Comparison of ENCODE assay signal across 16 cellular contexts in genomic region chrY:7008578-7009355, GRCh38.
DNase-seq lines count a peak whose midpoint lies in the region; ATAC-seq, FAIRE-seq and TF ChIP-seq lines count a peak whose summit lies in the region.
"Had no signal": no experiment of that assay in that cellular context is flagged by ENCODE, and none has a peak within 500 bp of the region (broad histone marks: within the 10 kb centered on the region; RNA-seq: fewer than 3 reads in every experiment).

No MANE protein-coding gene starts in this region.

- CTCF ChIA-PET in HepG2 (lab: Yijun Ruan, JAX; ENCODE audit: low intra/inter-chr PET ratio, low total read pairs) = no interaction called here

- H3K9me3 ChIP-seq in HepG2 (ENCODE audit: low read length) = no peaks in the 10 kb centered on the region
- no peaks in the 10 kb centered on the region for H3K9me3 ChIP-seq in suprapubic skin
- H3K9me3 ChIP-seq: BLaER1 treated with 17β-estradiol and CSF1 and Interleukin-3, amounts not matched to agents 10 nM and 100 nM had no signal

- H3K79me2 ChIP-seq in HepG2 (ENCODE audit: insufficient read depth, low read length) = no peaks in the 10 kb centered on the region

- 16% methylated on average over 6 of the region's 6 CpGs for WGBS in HepG2 (ENCODE audit: low lambda C conversion rate)
- WGBS in suprapubic skin = no CpG with 5 or more reads among the region's 6 CpGs

- H3K36me3 ChIP-seq in HepG2 (replicated peaks in 1 of 2; ENCODE audit: control insufficient read depth in 1 of 2, insufficient read depth in 2 of 2, low read length in 2 of 2) (no peaks in the 10 kb centered on the region), suprapubic skin (no peaks in the 10 kb centered on the region)
- H3K36me3 ChIP-seq: BLaER1 treated with 17β-estradiol and CSF1 and Interleukin-3, amounts not matched to agents 10 nM and 100 nM had no signal

- no peak for TF ChIP-seq CTCF in epithelial cell of esophagus (IDR thresholded peaks at IDR 0.05; ENCODE audit: insufficient read depth, low read depth, low read length, missing control alignments)
- TF ChIP-seq CTCF in HepG2 (CRISPR knock-in tag; IDR thresholded peaks at IDR 0.05) = no peak
- TF ChIP-seq CTCF in suprapubic skin (IDR thresholded peaks at IDR 0.05) = no peak
- no peak for TF ChIP-seq CTCF in GM13977 (IDR thresholded peaks at IDR 0.05; ENCODE audit: extremely low read depth, insufficient read depth, missing control alignments)

- POLR2A ChIA-PET in HepG2 (lab: Yijun Ruan, JAX) = no interaction called here

- H2AFZ ChIP-seq in HepG2 (ENCODE audit: low read length) = no peak overlapping the region

- intact Hi-C loops in HepG2 (cut with micrococcal nuclease; ENCODE audit: unreplicated experiment) = loop anchor here (5.0 kb wide), 1 partner anchor 34 kb away; no protein-coding TSS in a partner anchor

- BruUV-seq in HepG2 (replicated peaks; lab: Mats Ljungman, UMichigan) = no TSS peak

- no peak overlapping the region; the same call in 1 of the 2 replicates for H3K4me2 ChIP-seq in HepG2 (ENCODE audit: low read depth, low read length)
- H3K4me2 ChIP-seq: BLaER1 treated with 17β-estradiol and CSF1 and Interleukin-3, amounts not matched to agents 10 nM and 100 nM had no signal

- FAIRE-seq in HepG2 (lab: Jason Lieb, UNC) = no peak
- FAIRE-seq: GM12892 had no signal

- peaks cover 27% of the 10 kb centered on the region for H3K4me1 ChIP-seq in HepG2 (ENCODE audit: insufficient read depth, low read length)
- H3K4me1 ChIP-seq in suprapubic skin = no peaks in the 10 kb centered on the region
- H3K4me1 ChIP-seq: BLaER1 treated with 17β-estradiol and CSF1 and Interleukin-3, amounts not matched to agents 10 nM and 100 nM had no signal

- TF ChIP-seq EP300 in HepG2 (IDR thresholded peaks at IDR 0.05; ENCODE audit: low read depth in 2 of 2, low read length in 2 of 2) = no peak
- TF ChIP-seq EP300 in HepG2 (CRISPR knock-in tag; IDR thresholded peaks at IDR 0.05; ENCODE audit: borderline replicate concordance) = no peak
- TF ChIP-seq EP300 in suprapubic skin (IDR thresholded peaks at IDR 0.05) = no peak

- H3K27me3 ChIP-seq in HepG2 (ENCODE audit: control insufficient read depth in 1 of 2, insufficient read depth in 2 of 2, low read length in 2 of 2) (no peaks in the 10 kb centered on the region), suprapubic skin (no peaks in the 10 kb centered on the region)
- H3K27me3 ChIP-seq: BLaER1 treated with 17β-estradiol and CSF1 and Interleukin-3, amounts not matched to agents 10 nM and 100 nM had no signal

- ATAC-seq in HepG2 = peak; percentile 71
- no peak for ATAC-seq in HG02571 (IDR thresholded peaks at IDR 0.05; ENCODE audit: unreplicated experiment)
- ATAC-seq: CD8-positive, alpha-beta T cell had no signal

- no peaks in the 10 kb centered on the region for H4K20me1 ChIP-seq in HepG2 (ENCODE audit: insufficient read depth, low read length)
- H4K20me1 ChIP-seq: BLaER1 treated with 17β-estradiol and CSF1 and Interleukin-3, amounts not matched to agents 10 nM and 100 nM had no signal

- in situ Hi-C loops in HepG2 (cut with HindIII; ENCODE audit: extremely low pct_ligation_motif_present, low pct_unique_long_range_greater_than_20kb) (no loop called here), KBM-7 (cut with MboI; ENCODE audit: low pct_unique_long_range_greater_than_20kb, low sequenced_read_pairs) (no loop called here), GM13977 (cut with MboI; ENCODE audit: low pct_unique_long_range_greater_than_20kb, low sequenced_read_pairs, unreplicated experiment) (no loop called here)

- H3K27ac ChIP-seq in HepG2 (ENCODE audit: extremely low read length, insufficient read depth, low read length) (no peak overlapping the region), suprapubic skin (peak overlapping the region; percentile 29)
- H3K27ac ChIP-seq: BLaER1 treated with 17β-estradiol and CSF1 and Interleukin-3, amounts not matched to agents 10 nM and 100 nM had no signal

- H3K9ac ChIP-seq in HepG2 (ENCODE audit: insufficient read depth, low read depth, low read length) = no peak overlapping the region
- H3K9ac ChIP-seq: BLaER1 treated with 17β-estradiol and CSF1 and Interleukin-3, amounts not matched to agents 10 nM and 100 nM had no signal

- DNase-seq in DMS79 treated with DMSO at 0.1 percent for 48 hours (lab: John Stamatoyannopoulos, UW) (peak; percentile 53), epithelial cell of esophagus (ENCODE audit: low read depth) (peak; percentile 55), HepG2 (ENCODE audit: low spot score) (peak; percentile 9), suprapubic skin (ENCODE audit: low spot score in 2 of 2) (no peak), KBM-7 (no peak), GM13977 (ENCODE audit: low spot score) (no peak)
- DNase-seq: 8988T; CD8-positive, alpha-beta T cell; DMS 273 treated with DMSO at 0.1 percent for 48 hours; DMS53; GDM1; GOT3; H9 had no signal

- TF ChIP-seq RAD21 in HepG2 (CRISPR knock-in tag; IDR thresholded peaks at IDR 0.05) = no peak

- TF ChIP-seq POLR2A in HepG2 (IDR thresholded peaks at IDR 0.05; ENCODE audit: insufficient read depth in 1 of 2, low read depth in 2 of 2, low read length in 2 of 2) (no peak), suprapubic skin (IDR thresholded peaks at IDR 0.05) (no peak)

- H3K4me3 ChIP-seq in epithelial cell of esophagus (ENCODE audit: low read length) (no peak overlapping the region), HepG2 (replicated peaks in 1 of 3; ENCODE audit: insufficient read depth in 1 of 3, low read depth in 2 of 3, low read length in 3 of 3) (no peak overlapping the region), suprapubic skin (no peak overlapping the region)
- H3K4me3 ChIP-seq: BLaER1 treated with 17β-estradiol and CSF1 and Interleukin-3, amounts not matched to agents 10 nM and 100 nM had no signal

TF ChIP-seq in HepG2, 621 proteins besides CTCF, POLR2A, EP300 and RAD21:
- TF ChIP-seq HNRNPUL1 (IDR thresholded peaks at IDR 0.05; ENCODE audit: low read depth, low read length) = no peak
- TF ChIP-seq ZNF329 (CRISPR knock-in tag; IDR thresholded peaks at IDR 0.05; ENCODE audit: low read depth) = no peak
- TF ChIP-seq PRMT3 (CRISPR knock-in tag; IDR thresholded peaks at IDR 0.05; ENCODE audit: borderline replicate concordance, low read depth) = no peak
- no peak for TF ChIP-seq ZNF7 (CRISPR knock-in tag; IDR thresholded peaks at IDR 0.05)
- no peak for TF ChIP-seq ZNF710 (CRISPR knock-in tag; IDR thresholded peaks at IDR 0.05; ENCODE audit: borderline replicate concordance)
- TF ChIP-seq ZFP36 (IDR thresholded peaks at IDR 0.05; ENCODE audit: borderline replicate concordance, low read depth, low read length, partially characterized antibody) = no peak
- TF ChIP-seq ZNF510 (CRISPR knock-in tag; IDR thresholded peaks at IDR 0.05; ENCODE audit: low read depth) = no peak

Comparison
In these comparisons a context has a peak if more than half of its experiments do, and no peak if none do; other contexts are left out.
1. DNase-seq: peak in DMS79 treated with DMSO at 0.1 percent for 48 hours (single experiment), epithelial cell of esophagus (single experiment) and HepG2 (single experiment); none in suprapubic skin (0 of 2), KBM-7 (single experiment) and GM13977 (single experiment).